8 cellular contexts compared by ENCODE assay signal in genomic region chr22:41822289-41823057, GRCh38. TPM values are rescaled to one million over a fixed set of nuclear protein-coding genes. Genes with fewer than 3 reads are reported as not detected.
A peak's percentile ranks its signal among the peaks of the same experiment; 100 is the strongest.
DNase-seq lines count a peak whose midpoint lies in the region; ATAC-seq, FAIRE-seq and TF ChIP-seq lines count a peak whose summit lies in the region.

No MANE protein-coding gene starts in this region.

- no peak overlapping the region for H3K27ac ChIP-seq in psoas muscle

- TF ChIP-seq POLR2A in GM12892 (IDR thresholded peaks at IDR 0.05; ENCODE audit: low read depth, low read length) = no peak

- DNase-seq in AML-193 (lab: John Stamatoyannopoulos, UW) = peak; percentile 40 to 57
- DNase-seq in GM12892 (ENCODE audit: insufficient read length) = no peak
- peak; percentile 20 for DNase-seq in NCI-H2196 treated with DMSO at 0.1 percent for 48 hours (lab: John Stamatoyannopoulos, UW; ENCODE audit: unreplicated experiment)
- peak; percentile 15 for DNase-seq in activated T-cell treated with anti-CD3 and anti-CD28 coated beads for 48 hours (ENCODE audit: low read depth)
- DNase-seq in fibroblast of peridontal ligament (ENCODE audit: extremely low read depth) = peak; percentile 66
- DNase-seq in psoas muscle = no peak
- DNase-seq in SKM-1 (lab: John Stamatoyannopoulos, UW; ENCODE audit: unreplicated experiment) = no peak
- no peak for DNase-seq in GOT3 (lab: John Stamatoyannopoulos, UW)

- peaks cover 0 to 7% of the 10 kb centered on the region in 2 donors for H3K36me3 ChIP-seq in psoas muscle (ENCODE audit: insufficient read depth in 1 of 2, low read depth in 1 of 2)

- peak in 3 of 4 donors; percentile 27 to 53 (median 47) for ATAC-seq in psoas muscle

- intact Hi-C loops in psoas muscle (cut with DNase I) = loop anchor here (1.0 to 5.0 kb wide), 2 partner anchors 35 to 119 kb away; no protein-coding TSS in a partner anchor

- WGBS in psoas muscle, 3 donors = 83 to 96% (median 87%) methylated on average over 3 of the region's 3 CpGs

- no peak overlapping the region for H3K4me3 ChIP-seq in psoas muscle

- FAIRE-seq in GM12892 (lab: Jason Lieb, UNC) = peak; percentile 95

- peak; percentile 56 for TF ChIP-seq CTCF in psoas muscle (IDR thresholded peaks at IDR 0.05)

- H3K4me1 ChIP-seq in psoas muscle = peaks cover 23% of the 10 kb centered on the region

- H3K9me3 ChIP-seq in psoas muscle = no peaks in the 10 kb centered on the region

- H3K27me3 ChIP-seq in psoas muscle (ENCODE audit: insufficient read depth in 3 of 3, low read length in 2 of 3) = no peaks in the 10 kb centered on the region

RNA-seq across cellular contexts. Expression of gene SREBF2, which starts 10.4 kb away (rescaled TPM):
- 99.3 TPM for polyA plus RNA-seq in GM12892 (2012; ENCODE audit: missing spikeins)
- 10 to 100 TPM; 36.3 to 47.0 (median 43.6) TPM for total RNA-seq in psoas muscle
- 10 to 100 TPM; 21.0 to 24.1 (median 23.8) TPM for polyA plus RNA-seq in psoas muscle

RNA-seq across cellular contexts. Expression of gene CCDC134, which starts 22.0 kb away (rescaled TPM):
- polyA plus RNA-seq in GM12892 (2012; ENCODE audit: missing spikeins) = 6.9 TPM
- 1 to 10 TPM; 2.8 to 7.7 (median 5.5) TPM for total RNA-seq in psoas muscle
- polyA plus RNA-seq in psoas muscle = 1 to 10 TPM; 2.2 to 7.8 (median 3.9) TPM

Comparison
In these comparisons a context has a peak if more than half of its experiments do, and no peak if none do; other contexts are left out.
1. DNase-seq: peak in AML-193 (2 of 2), NCI-H2196 treated with DMSO at 0.1 percent for 48 hours (single experiment), activated T-cell treated with anti-CD3 and anti-CD28 coated beads for 48 hours (single experiment) and fibroblast of peridontal ligament (single experiment); none in GM12892 (single experiment), psoas muscle (0 of 2), SKM-1 (single experiment) and GOT3 (single experiment).